16 cellular contexts compared by ENCODE assay signal in genomic region chr1:156244712-156245111, GRCh38. TPM values are rescaled to one million over a fixed set of nuclear protein-coding genes. Genes with fewer than 3 reads are reported as not detected.
A peak's percentile ranks its signal among the peaks of the same experiment; 100 is the strongest.
DNase-seq lines count a peak whose midpoint lies in the region; ATAC-seq and TF ChIP-seq lines count a peak whose summit lies in the region.
"Had no signal": no experiment of that assay in that cellular context is flagged by ENCODE, and none has a peak within 500 bp of the region (broad histone marks: within the 10 kb centered on the region; RNA-seq: fewer than 3 reads in every experiment).

No MANE protein-coding gene starts in this region.

- CTCF ChIA-PET in CD4-positive, alpha-beta T cell (lab: Charles Lee): no interaction called here

- no peak for DNase-seq in CD4-positive, alpha-beta T cell
- DNase-seq in GM12865 (ENCODE audit: low read depth) (no peak), nephron progenitor cell (no peak), hepatic stellate cell (ENCODE audit: low spot score) (no peak)
- DNase-seq in activated naive CD8-positive, alpha-beta T cell treated with anti-CD3 and anti-CD28 coated beads for 36 hours: no peak
- DNase-seq: C1 segment of cervical spinal cord; EL; mesenchymal stem cell; NCI-H1694 treated with DMSO at 0.1 percent for 48 hours; NCI-H510A; SIG-M5; stimulated activated CD4-positive, alpha-beta T cell treated with anti-CD3 and anti-CD28 coated beads, Interleukin-4, amount 100 ng/mL, for 24 hours; uterus had no signal

- no peak for ATAC-seq in CD4-positive, alpha-beta T cell (ENCODE audit: poor library complexity)
- ATAC-seq in HG03469 (IDR thresholded peaks at IDR 0.05; ENCODE audit: unreplicated experiment) (no peak), HG02870 (IDR thresholded peaks at IDR 0.05; ENCODE audit: unreplicated experiment) (no peak)
- ATAC-seq: gastroesophageal sphincter had no signal

- no peak for TF ChIP-seq CTCF in CD4-positive, alpha-beta T cell (IDR thresholded peaks at IDR 0.05)
- TF ChIP-seq CTCF in GM12865 (IDR thresholded peaks at IDR 0.05; ENCODE audit: insufficient read depth, low read depth, low read length, missing control alignments) (no peak), nephron progenitor cell (IDR thresholded peaks at IDR 0.05) (no peak)

- peaks cover 12% of the 10 kb centered on the region for H3K36me3 Mint-ChIP-seq in CD4-positive, alpha-beta T cell (ENCODE audit: low read depth)
- H3K36me3 Mint-ChIP-seq in activated naive CD8-positive, alpha-beta T cell treated with anti-CD3 and anti-CD28 coated beads for 36 hours: peaks cover 12% of the 10 kb centered on the region
- peaks cover 4% of the 10 kb centered on the region for H3K36me3 Mint-ChIP-seq in nephron progenitor cell (ENCODE audit: low read depth)

- H3K27ac ChIP-seq in CD4-positive, alpha-beta T cell (ENCODE audit: low read depth, low read length): no peak overlapping the region
- H3K27ac ChIP-seq: gastroesophageal sphincter, uterus had no signal

- no peaks in the 10 kb centered on the region for H3K27me3 ChIP-seq in CD4-positive, alpha-beta T cell (ENCODE audit: control insufficient read depth, insufficient read depth, low read length)

- H3K9me3 Mint-ChIP-seq in CD4-positive, alpha-beta T cell: no peaks in the 10 kb centered on the region
- H3K9me3 Mint-ChIP-seq in activated naive CD8-positive, alpha-beta T cell treated with anti-CD3 and anti-CD28 coated beads for 36 hours: no peaks in the 10 kb centered on the region
- no peaks in the 10 kb centered on the region for H3K9me3 Mint-ChIP-seq in nephron progenitor cell

- H3K4me3 ChIP-seq in GM12865 (ENCODE audit: low read depth, low read length): peak overlapping the region; percentile 78
- H3K4me3 ChIP-seq: uterus had no signal

- peaks cover 21% of the 10 kb centered on the region for H3K4me1 Mint-ChIP-seq in CD4-positive, alpha-beta T cell (ENCODE audit: low read depth)
- peaks cover 16% of the 10 kb centered on the region for H3K4me1 Mint-ChIP-seq in activated naive CD8-positive, alpha-beta T cell treated with anti-CD3 and anti-CD28 coated beads for 36 hours
- peaks cover 35% of the 10 kb centered on the region for H3K4me1 Mint-ChIP-seq in nephron progenitor cell

- POLR2A ChIA-PET in CD4-positive, alpha-beta T cell (lab: Charles Lee): interaction anchor here (1.9 to 2.4 kb wide), 2 partner anchors 20 to 38 kb away, joined by 4 to 8 read pairs; partner anchors contain the start of gene SMG5

- peak overlapping the region; percentile 83 for H3K4me3 Mint-ChIP-seq in CD4-positive, alpha-beta T cell
- peak overlapping the region; percentile 71 for H3K4me3 Mint-ChIP-seq in activated naive CD8-positive, alpha-beta T cell treated with anti-CD3 and anti-CD28 coated beads for 36 hours
- no peak overlapping the region for H3K4me3 Mint-ChIP-seq in nephron progenitor cell

- no peaks in the 10 kb centered on the region for H3K27me3 Mint-ChIP-seq in CD4-positive, alpha-beta T cell
- no peaks in the 10 kb centered on the region for H3K27me3 Mint-ChIP-seq in activated naive CD8-positive, alpha-beta T cell treated with anti-CD3 and anti-CD28 coated beads for 36 hours
- H3K27me3 Mint-ChIP-seq in nephron progenitor cell (ENCODE audit: low read depth, poor library complexity): peaks cover 5% of the 10 kb centered on the region

- intact Hi-C loops in CD4-positive, alpha-beta T cell (cut with DNase I, micrococcal nuclease): no loop called here

- peak overlapping the region; percentile 31 for H3K27ac Mint-ChIP-seq in CD4-positive, alpha-beta T cell
- peak overlapping the region; percentile 12 for H3K27ac Mint-ChIP-seq in activated naive CD8-positive, alpha-beta T cell treated with anti-CD3 and anti-CD28 coated beads for 36 hours
- peak overlapping the region; percentile 92 for H3K27ac Mint-ChIP-seq in nephron progenitor cell

- no peaks in the 10 kb centered on the region for H3K9me3 ChIP-seq in CD4-positive, alpha-beta T cell (ENCODE audit: control insufficient read depth, low read length)
- H3K9me3 ChIP-seq: gastroesophageal sphincter, uterus had no signal

RNA-seq across cellular contexts. Expression of gene BGLAP, which starts 2.7 kb away (rescaled TPM):
- 1 to 10 TPM; 1.9 to 2.6 TPM for total RNA-seq in CD4-positive, alpha-beta T cell
- 1 to 10 TPM; 1.6 to 2.2 TPM for total RNA-seq in activated naive CD8-positive, alpha-beta T cell treated with anti-CD3 and anti-CD28 coated beads for 36 hours

RNA-seq across cellular contexts. Expression of gene PAQR6, which starts 3.1 kb away (rescaled TPM):
- 1 to 10 TPM; 3.4 to 3.6 TPM for total RNA-seq in CD4-positive, alpha-beta T cell
- total RNA-seq in activated naive CD8-positive, alpha-beta T cell treated with anti-CD3 and anti-CD28 coated beads for 36 hours: 1 to 10 TPM; 4.4 to 4.9 TPM

RNA-seq across cellular contexts. Expression of gene PMF1, which starts 31.9 kb away (rescaled TPM):
- 10 to 100 TPM; 58.0 to 61.2 TPM for total RNA-seq in CD4-positive, alpha-beta T cell
- 10 to 100 TPM; 83.4 to 87.3 TPM for total RNA-seq in activated naive CD8-positive, alpha-beta T cell treated with anti-CD3 and anti-CD28 coated beads for 36 hours

RNA-seq across cellular contexts. Expression of gene SMG5, which starts 37.9 kb away (rescaled TPM):
- 10 to 100 TPM; 51.6 to 56.1 TPM for total RNA-seq in CD4-positive, alpha-beta T cell
- 10 to 100 TPM; 90.7 to 92.0 TPM for total RNA-seq in activated naive CD8-positive, alpha-beta T cell treated with anti-CD3 and anti-CD28 coated beads for 36 hours

RNA-seq across cellular contexts. Expression of gene TMEM79, which starts 39.4 kb away (rescaled TPM):
- 1 to 10 TPM; 1.0 to 1.7 TPM for total RNA-seq in CD4-positive, alpha-beta T cell
- total RNA-seq in activated naive CD8-positive, alpha-beta T cell treated with anti-CD3 and anti-CD28 coated beads for 36 hours: 1 to 10 TPM; 7.3 to 7.8 TPM

Comparison
In these comparisons a context has a peak if more than half of its experiments do, and no peak if none do; other contexts are left out.
1. H3K27ac Mint-ChIP-seq: peak in every context shown above with its lines; median percentile 92 in nephron progenitor cell; 31 in CD4-positive, alpha-beta T cell; 12 in activated naive CD8-positive, alpha-beta T cell treated with anti-CD3 and anti-CD28 coated beads for 36 hours.